In the genomic region with DNA sequence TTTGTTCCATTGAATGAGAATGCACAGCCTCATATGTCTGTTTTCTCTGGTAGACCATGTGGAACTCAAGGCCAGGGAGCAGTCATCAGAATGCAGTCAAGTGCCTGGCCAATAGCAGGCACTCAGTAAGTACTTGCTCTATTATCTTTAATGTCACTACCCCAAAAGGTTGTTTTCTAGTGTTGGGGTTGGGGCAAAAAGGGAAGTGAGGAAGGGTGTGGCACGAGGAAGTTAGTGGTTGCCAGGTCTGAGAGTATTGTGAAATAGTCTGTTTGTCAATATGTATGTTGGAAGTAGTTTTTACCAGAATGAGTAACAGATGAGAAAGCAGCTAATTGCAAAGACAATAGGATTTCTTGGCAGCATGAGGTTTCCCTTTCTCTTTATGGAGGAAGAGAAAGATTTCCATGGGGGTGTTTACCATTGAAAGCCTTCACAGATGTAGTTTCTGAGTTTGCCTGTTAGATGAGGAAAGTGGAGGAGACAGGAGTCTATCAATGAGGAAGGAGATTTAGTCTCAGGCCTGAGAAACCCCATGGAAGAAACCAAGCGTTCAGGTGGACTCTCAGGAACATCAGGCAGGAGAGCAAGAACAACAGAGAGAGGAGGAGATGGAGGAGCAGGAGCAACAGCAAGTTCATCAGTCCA, we compare ENCODE assay signal across 10 cellular contexts. TPM values are rescaled to one million over a fixed set of nuclear protein-coding genes. Genes with fewer than 3 reads are reported as not detected.
DNase-seq lines count a peak whose midpoint lies in the region; ATAC-seq and TF ChIP-seq lines count a peak whose summit lies in the region.
"Had no signal": no experiment of that assay in that cellular context is flagged by ENCODE, and none has a peak within 500 bp of the region (broad histone marks: within the 10 kb centered on the region; RNA-seq: fewer than 3 reads in every experiment).

No MANE protein-coding gene starts in this region.

- DNase-seq in DND-41 (no peak), T1000 (lab: John Stamatoyannopoulos, UW) (no peak), NCI-H128 (lab: John Stamatoyannopoulos, UW; ENCODE audit: unreplicated experiment) (no peak), dedifferentiated amniotic fluid mesenchymal stem cell (ENCODE audit: extremely low spot score) (no peak)
- peak; percentile 14 for DNase-seq in Jurkat, Clone E6-1 (ENCODE audit: low read depth, low spot score)
- no peak for DNase-seq in activated naive CD8-positive, alpha-beta T cell treated with anti-CD3 and anti-CD28 coated beads for 36 hours

- H3K79me2 ChIP-seq in DND-41 (ENCODE audit: insufficient read depth, low read length) = no peaks in the 10 kb centered on the region

- H3K9ac ChIP-seq in DND-41 (ENCODE audit: low read depth, low read length) (no peak overlapping the region), mucosa of rectum (ENCODE audit: low read depth in 1 of 2, low read length in 2 of 2) (no peak overlapping the region)

- peak overlapping the region; percentile 47 for H3K4me3 Mint-ChIP-seq in activated naive CD8-positive, alpha-beta T cell treated with anti-CD3 and anti-CD28 coated beads for 36 hours

- H3K4me3 ChIP-seq in DND-41 (ENCODE audit: low read depth in 1 of 2, low read length in 2 of 2) = no peak overlapping the region
- H3K4me3 ChIP-seq in Jurkat, Clone E6-1 (ENCODE audit: low read length) = no peak overlapping the region
- H3K4me3 ChIP-seq in mucosa of rectum (ENCODE audit: low read length in 2 of 2) = no peak overlapping the region
- H3K4me3 ChIP-seq: thoracic aorta had no signal

- peaks cover 78% of the 10 kb centered on the region for H3K4me1 Mint-ChIP-seq in activated naive CD8-positive, alpha-beta T cell treated with anti-CD3 and anti-CD28 coated beads for 36 hours

- H4K20me1 ChIP-seq in DND-41 (ENCODE audit: insufficient read depth, low read length) = no peaks in the 10 kb centered on the region

- TF ChIP-seq CTCF in DND-41 (IDR thresholded peaks at IDR 0.05; ENCODE audit: borderline replicate concordance, extremely low read depth, low read length, poor library complexity, severe bottlenecking) = no peak

- H3K9me3 Mint-ChIP-seq in activated naive CD8-positive, alpha-beta T cell treated with anti-CD3 and anti-CD28 coated beads for 36 hours = no peaks in the 10 kb centered on the region

- H3K27me3 ChIP-seq in DND-41 (ENCODE audit: insufficient read depth, low read length, poor library complexity) (no peaks in the 10 kb centered on the region), mucosa of rectum (ENCODE audit: control insufficient read depth in 2 of 2, insufficient read depth in 2 of 2, low read length in 2 of 2) (no peaks in the 10 kb centered on the region)

- no peak for ATAC-seq in DND-41 (ENCODE audit: insufficient read depth, low read depth)
- ATAC-seq in GM21390 (IDR thresholded peaks at IDR 0.05; ENCODE audit: unreplicated experiment) = peak; percentile 65

- peaks cover 54% of the 10 kb centered on the region for H3K36me3 Mint-ChIP-seq in activated naive CD8-positive, alpha-beta T cell treated with anti-CD3 and anti-CD28 coated beads for 36 hours

- no peaks in the 10 kb centered on the region for H3K9me3 ChIP-seq in DND-41 (ENCODE audit: insufficient read depth, low read length, severe bottlenecking)
- H3K9me3 ChIP-seq in mucosa of rectum (ENCODE audit: control insufficient read depth in 2 of 2, low read length in 2 of 2) = no peaks in the 10 kb centered on the region
- H3K9me3 ChIP-seq: thoracic aorta had no signal

- H3K36me3 ChIP-seq in DND-41 (ENCODE audit: insufficient read depth, low read length) (peaks cover 66% of the 10 kb centered on the region), mucosa of rectum (ENCODE audit: control insufficient read depth in 2 of 2, insufficient read depth in 2 of 2, low read length in 2 of 2) (peaks cover 0 to 4% of the 10 kb centered on the region in 2 donors)
- H3K36me3 ChIP-seq: thoracic aorta had no signal

- H3K27ac Mint-ChIP-seq in activated naive CD8-positive, alpha-beta T cell treated with anti-CD3 and anti-CD28 coated beads for 36 hours = peak overlapping the region; percentile 89

- H3K4me1 ChIP-seq in DND-41 (ENCODE audit: insufficient read depth, low read length) (peaks cover 10% of the 10 kb centered on the region), mucosa of rectum (ENCODE audit: control insufficient read depth in 2 of 2, insufficient read depth in 2 of 2, low read length in 2 of 2) (peaks cover 10 to 11% of the 10 kb centered on the region in 2 donors)

- H3K27me3 Mint-ChIP-seq in activated naive CD8-positive, alpha-beta T cell treated with anti-CD3 and anti-CD28 coated beads for 36 hours = no peaks in the 10 kb centered on the region

- H3K27ac ChIP-seq in DND-41 (ENCODE audit: low read length) = 0 out of 2 replicates have a peak overlapping the region, but pooled peaks have one; percentile 8
- peak overlapping the region; percentile 40 to 49 for H3K27ac ChIP-seq in mucosa of rectum (ENCODE audit: low read depth in 2 of 2, low read length in 2 of 2)
- H3K27ac ChIP-seq: thoracic aorta had no signal

- no peak overlapping the region for H3K4me2 ChIP-seq in DND-41 (ENCODE audit: insufficient read depth, low read length)

- H2AFZ ChIP-seq in DND-41 (ENCODE audit: low read depth, low read length) = no peak overlapping the region

RNA-seq across cellular contexts. Expression of a gene that starts 59.6 kb away (rescaled TPM):
- polyA plus RNA-seq in Jurkat, Clone E6-1 (2012; ENCODE audit: insufficient read depth, insufficient read length) = not detected
- not detected for total RNA-seq in activated naive CD8-positive, alpha-beta T cell treated with anti-CD3 and anti-CD28 coated beads for 36 hours
- total RNA-seq: glomerular endothelial cell, thoracic aorta had no signal
